1 cellular context compared by ENCODE assay signal in the genomic region with DNA sequence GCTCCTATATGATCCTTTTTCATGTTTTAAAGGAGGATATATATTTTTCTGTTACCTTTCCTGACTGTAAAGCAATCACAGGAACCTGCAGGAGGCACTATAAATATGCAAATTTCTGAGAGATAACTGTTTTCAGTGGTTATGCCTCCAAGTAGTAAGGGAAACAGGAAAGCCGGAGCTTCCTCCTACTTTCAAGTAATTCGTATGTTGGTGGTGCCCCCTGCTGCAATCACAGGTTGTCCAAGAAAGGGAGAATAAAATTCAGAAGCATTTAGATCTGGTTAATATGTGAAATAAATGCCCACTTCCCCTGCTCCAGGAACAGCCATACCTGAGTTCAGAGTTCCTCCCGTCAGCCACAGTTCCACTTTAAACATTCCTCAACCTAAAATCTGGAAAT.
TF ChIP-seq lines count a peak whose summit lies in the region.

No MANE protein-coding gene starts in this region.

TF ChIP-seq in SK-N-SH treated with all-trans-retinoic acid at 6 μM for 48 hours, 23 proteins besides CTCF, POLR2A, EP300 and RAD21 (continued from another document):
- TF ChIP-seq, protein P1, sequence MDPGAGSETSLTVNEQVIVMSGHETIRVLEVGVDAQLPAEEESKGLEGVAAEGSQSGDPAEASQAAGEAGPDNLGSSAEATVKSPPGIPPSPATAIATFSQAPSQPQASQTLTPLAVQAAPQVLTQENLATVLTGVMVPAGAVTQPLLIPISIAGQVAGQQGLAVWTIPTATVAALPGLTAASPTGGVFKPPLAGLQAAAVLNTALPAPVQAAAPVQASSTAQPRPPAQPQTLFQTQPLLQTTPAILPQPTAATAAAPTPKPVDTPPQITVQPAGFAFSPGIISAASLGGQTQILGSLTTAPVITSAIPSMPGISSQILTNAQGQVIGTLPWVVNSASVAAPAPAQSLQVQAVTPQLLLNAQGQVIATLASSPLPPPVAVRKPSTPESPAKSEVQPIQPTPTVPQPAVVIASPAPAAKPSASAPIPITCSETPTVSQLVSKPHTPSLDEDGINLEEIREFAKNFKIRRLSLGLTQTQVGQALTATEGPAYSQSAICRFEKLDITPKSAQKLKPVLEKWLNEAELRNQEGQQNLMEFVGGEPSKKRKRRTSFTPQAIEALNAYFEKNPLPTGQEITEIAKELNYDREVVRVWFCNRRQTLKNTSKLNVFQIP (CRISPR knock-in tag; IDR thresholded peaks at IDR 0.05; ENCODE audit: borderline replicate concordance, low read depth) = no peak
- no peak for TF ChIP-seq RARB (CRISPR knock-in tag; IDR thresholded peaks at IDR 0.05)
- no peak for TF ChIP-seq ARNTL (CRISPR knock-in tag; IDR thresholded peaks at IDR 0.05; ENCODE audit: borderline replicate concordance, low read depth)
